Comparison of ENCODE assay signal across 8 cellular contexts in genomic region chr18:80033181-80034067, GRCh38. TPM values are rescaled to one million over a fixed set of nuclear protein-coding genes. Genes with fewer than 3 reads are reported as not detected.
DNase-seq lines count a peak whose midpoint lies in the region; ATAC-seq, FAIRE-seq and TF ChIP-seq lines count a peak whose summit lies in the region.

No MANE protein-coding gene starts in this region.

- H3K27me3 ChIP-seq in GM06990 (replicated peaks; ENCODE audit: control insufficient read depth, insufficient read depth, low read length) (no peaks in the 10 kb centered on the region), HAP-1 (ENCODE audit: low read depth) (no peaks in the 10 kb centered on the region)

- peak; percentile 97 for FAIRE-seq in urothelium cell line (lab: Jason Lieb, UNC)

- in situ Hi-C loops in HAP-1 (cut with MboI; ENCODE audit: low sequenced_read_pairs): no loop called here

- H3K4me3 ChIP-seq in GM06990 (replicated peaks; ENCODE audit: low read depth, low read length) (peak overlapping the region; percentile 83), HAP-1 (peak overlapping the region; percentile 88)

- H3K4me1 Mint-ChIP-seq in osteocyte (ENCODE audit: unreplicated experiment): peaks cover 26% of the 10 kb centered on the region

- DNase-seq in GM06990 (ENCODE audit: extremely low read depth, insufficient read length): no peak
- DNase-seq in HAP-1 (ENCODE audit: low spot score in 2 of 2): no peak
- DNase-seq in MV-4-11 (lab: John Stamatoyannopoulos, UW): peak; percentile 94
- DNase-seq in activated T-cell treated with anti-CD3 and anti-CD28 coated beads for 24 hours (ENCODE audit: low read depth): peak; percentile 41
- peak; percentile 33 for DNase-seq in fibroblast of peridontal ligament (ENCODE audit: extremely low read depth)
- DNase-seq in osteocyte (ENCODE audit: extremely low spot score, unreplicated experiment): no peak
- DNase-seq in urothelium cell line (ENCODE audit: low spot score): no peak

- H3K9me3 ChIP-seq in HAP-1: no peaks in the 10 kb centered on the region

- H3K27me3 Mint-ChIP-seq in osteocyte (ENCODE audit: unreplicated experiment): no peaks in the 10 kb centered on the region

- H3K4me1 ChIP-seq in HAP-1: peaks cover 6% of the 10 kb centered on the region

- no peak for ATAC-seq in GM21390 (IDR thresholded peaks at IDR 0.05; ENCODE audit: unreplicated experiment)

- H3K36me3 Mint-ChIP-seq in osteocyte (ENCODE audit: unreplicated experiment): peaks cover 5% of the 10 kb centered on the region

- peak overlapping the region; percentile 96 for H3K27ac Mint-ChIP-seq in osteocyte (ENCODE audit: unreplicated experiment)

- peak overlapping the region; percentile 84 for H3K4me3 Mint-ChIP-seq in osteocyte (ENCODE audit: unreplicated experiment)

- H3K9me3 Mint-ChIP-seq in osteocyte (ENCODE audit: unreplicated experiment): no peaks in the 10 kb centered on the region

- TF ChIP-seq CTCF in GM06990 (IDR thresholded peaks at IDR 0.05; ENCODE audit: insufficient read depth, low read length, poor library complexity, severe bottlenecking): no peak
- no peak for TF ChIP-seq CTCF in osteocyte (IDR thresholded peaks at IDR 0.05)

- H3K36me3 ChIP-seq in GM06990 (ENCODE audit: control insufficient read depth, insufficient read depth, low read length) (peaks cover 7% of the 10 kb centered on the region), HAP-1 (replicated peaks) (peaks cover 11% of the 10 kb centered on the region; the same call in 1 of the 2 replicates)

RNA-seq across cellular contexts. Expression of gene RBFA, which starts 0.8 kb away (rescaled TPM):
- total RNA-seq in osteocyte: 25.4 and 26.2 TPM in 2 replicates

RNA-seq across cellular contexts. Expression of gene TXNL4A, which starts 45.1 kb away (rescaled TPM):
- total RNA-seq in osteocyte: 117 and 126 TPM in 2 replicates

Comparison
In these comparisons a context has a peak if more than half of its experiments do, and no peak if none do; other contexts are left out.
1. DNase-seq: peak in MV-4-11 (single experiment), activated T-cell treated with anti-CD3 and anti-CD28 coated beads for 24 hours (single experiment) and fibroblast of peridontal ligament (single experiment); none in GM06990 (single experiment), HAP-1 (0 of 2), osteocyte (single experiment) and urothelium cell line (single experiment).